In genomic region chr6:108651781-108652227, GRCh38 we compare ENCODE assay signal across 12 cellular contexts.
DNase-seq lines count a peak whose midpoint lies in the region; TF ChIP-seq lines count a peak whose summit lies in the region.
"Had no signal": no experiment of that assay in that cellular context is flagged by ENCODE, and none has a peak within 500 bp of the region (broad histone marks: within the 10 kb centered on the region; RNA-seq: fewer than 3 reads in every experiment).

No MANE protein-coding gene starts in this region.

- H3K4me1 Mint-ChIP-seq in activated T-helper 2 cell treated with anti-CD3 and anti-CD28 coated beads, Interferon-gamma antibody, Interleukin-2, Interleukin-4, amounts not matched to agents 10 μg/mL and 5 μg/mL and 100 μg/mL, durations not matched to agents 14 hours and 24 hours and 36 hours (ENCODE audit: low read depth), result peaks cover 6% of the 10 kb centered on the region

- H3K36me3 ChIP-seq in mucosa of rectum (ENCODE audit: control insufficient read depth in 2 of 2, insufficient read depth in 2 of 2, low read length in 2 of 2) (peaks cover 0 to 3% of the 10 kb centered on the region in 2 donors), uterus (no peaks in the 10 kb centered on the region)

- H3K27me3 Mint-ChIP-seq in activated T-helper 2 cell treated with anti-CD3 and anti-CD28 coated beads, Interferon-gamma antibody, Interleukin-2, Interleukin-4, amounts not matched to agents 10 μg/mL and 5 μg/mL and 100 μg/mL, durations not matched to agents 14 hours and 24 hours and 36 hours (ENCODE audit: low read depth), result peaks cover 3% of the 10 kb centered on the region
- H3K27me3 Mint-ChIP-seq: activated B cell treated with CpG ODN at 0.5 μM for 24 hours, memory B cell had no signal

- DNase-seq in NCI-H2171 treated with DMSO at 0.1 percent for 48 hours (lab: John Stamatoyannopoulos, UW), result peak; percentile 11
- no peak for DNase-seq in NCI-H2171 (lab: John Stamatoyannopoulos, UW)
- DNase-seq in epithelial cell of esophagus (ENCODE audit: low read depth), result peak; percentile 42
- DNase-seq in uterus, result peak; percentile 60 to 74
- DNase-seq in activated T-helper 2 cell treated with anti-CD3 and anti-CD28 coated beads, Interferon-gamma antibody, Interleukin-2, Interleukin-4, amounts not matched to agents 10 μg/mL and 5 μg/mL and 100 μg/mL, durations not matched to agents 14 hours and 24 hours and 36 hours (ENCODE audit: low spot score), result no peak
- no peak for DNase-seq in DMS153 (lab: John Stamatoyannopoulos, UW)
- no peak for DNase-seq in stimulated activated naive CD4-positive, alpha-beta T cell (lab: John Stamatoyannopoulos, UW)
- DNase-seq: 8988T, activated B cell treated with CpG ODN at 0.5 μM for 24 hours, NCI-H774 had no signal

- TF ChIP-seq CTCF in epithelial cell of esophagus (IDR thresholded peaks at IDR 0.05; ENCODE audit: insufficient read depth, low read depth, low read length, missing control alignments), result no peak
- TF ChIP-seq CTCF in uterus (IDR thresholded peaks at IDR 0.05), result no peak

- H3K27me3 ChIP-seq in mucosa of rectum (ENCODE audit: control insufficient read depth in 2 of 2, insufficient read depth in 2 of 2, low read length in 2 of 2) (no peaks in the 10 kb centered on the region), uterus (no peaks in the 10 kb centered on the region)

- no peak overlapping the region for H3K4me3 ChIP-seq in epithelial cell of esophagus (ENCODE audit: low read length)
- H3K4me3 ChIP-seq in mucosa of rectum (ENCODE audit: low read length in 2 of 2), result no peak overlapping the region
- no peak overlapping the region for H3K4me3 ChIP-seq in uterus

- no peak overlapping the region for H3K9ac ChIP-seq in mucosa of rectum (ENCODE audit: low read depth in 1 of 2, low read length in 2 of 2)

- intact Hi-C loops in uterus (cut with DNase I; ENCODE audit: low total_unique reads), result no loop called here
- intact Hi-C loops in activated T-helper 2 cell treated with anti-CD3 and anti-CD28 coated beads, Interferon-gamma antibody, Interleukin-2, Interleukin-4, amounts not matched to agents 10 μg/mL and 5 μg/mL and 100 μg/mL, durations not matched to agents 14 hours and 24 hours and 36 hours (cut with micrococcal nuclease), result no loop called here

- H3K4me3 Mint-ChIP-seq in activated T-helper 2 cell treated with anti-CD3 and anti-CD28 coated beads, Interferon-gamma antibody, Interleukin-2, Interleukin-4, amounts not matched to agents 10 μg/mL and 5 μg/mL and 100 μg/mL, durations not matched to agents 14 hours and 24 hours and 36 hours (ENCODE audit: low read depth), result no peak overlapping the region
- H3K4me3 Mint-ChIP-seq: activated B cell treated with CpG ODN at 0.5 μM for 24 hours, memory B cell had no signal

- H3K9me3 Mint-ChIP-seq in activated T-helper 2 cell treated with anti-CD3 and anti-CD28 coated beads, Interferon-gamma antibody, Interleukin-2, Interleukin-4, amounts not matched to agents 10 μg/mL and 5 μg/mL and 100 μg/mL, durations not matched to agents 14 hours and 24 hours and 36 hours, result no peaks in the 10 kb centered on the region
- H3K9me3 Mint-ChIP-seq: activated B cell treated with CpG ODN at 0.5 μM for 24 hours, memory B cell had no signal

- H3K4me1 ChIP-seq in mucosa of rectum (ENCODE audit: control insufficient read depth in 2 of 2, insufficient read depth in 2 of 2, low read length in 2 of 2), result peaks cover 10 to 20% of the 10 kb centered on the region in 2 donors
- peaks cover 42 to 51% of the 10 kb centered on the region in 2 donors for H3K4me1 ChIP-seq in uterus

- no peaks in the 10 kb centered on the region for H3K36me3 Mint-ChIP-seq in activated T-helper 2 cell treated with anti-CD3 and anti-CD28 coated beads, Interferon-gamma antibody, Interleukin-2, Interleukin-4, amounts not matched to agents 10 μg/mL and 5 μg/mL and 100 μg/mL, durations not matched to agents 14 hours and 24 hours and 36 hours (ENCODE audit: low read depth)

- H3K27ac ChIP-seq in mucosa of rectum (ENCODE audit: low read depth in 2 of 2, low read length in 2 of 2), result peak overlapping the region; percentile 56 to 59
- H3K27ac ChIP-seq in uterus, result peak overlapping the region; percentile 79

- no peaks in the 10 kb centered on the region for H3K9me3 ChIP-seq in mucosa of rectum (ENCODE audit: control insufficient read depth in 2 of 2, low read length in 2 of 2)
- no peaks in the 10 kb centered on the region for H3K9me3 ChIP-seq in uterus

- TF ChIP-seq POLR2A in uterus (IDR thresholded peaks at IDR 0.05), result no peak

- H3K27ac Mint-ChIP-seq in activated T-helper 2 cell treated with anti-CD3 and anti-CD28 coated beads, Interferon-gamma antibody, Interleukin-2, Interleukin-4, amounts not matched to agents 10 μg/mL and 5 μg/mL and 100 μg/mL, durations not matched to agents 14 hours and 24 hours and 36 hours, result no peak overlapping the region
- H3K27ac Mint-ChIP-seq: activated B cell treated with CpG ODN at 0.5 μM for 24 hours, memory B cell had no signal

Comparison
In these comparisons a context has a peak if more than half of its experiments do, and no peak if none do; other contexts are left out.
1. DNase-seq: peak in NCI-H2171 treated with DMSO at 0.1 percent for 48 hours (single experiment), epithelial cell of esophagus (single experiment) and uterus (2 of 2); none in NCI-H2171 (single experiment), activated T-helper 2 cell treated with anti-CD3 and anti-CD28 coated beads, Interferon-gamma antibody, Interleukin-2, Interleukin-4, amounts not matched to agents 10 μg/mL and 5 μg/mL and 100 μg/mL, durations not matched to agents 14 hours and 24 hours and 36 hours (single experiment), DMS153 (single experiment) and stimulated activated naive CD4-positive, alpha-beta T cell (0 of 6).